ENCODE assay signal across 10 cellular contexts in genomic region chr2:64328415-64328722, GRCh38.
DNase-seq lines count a peak whose midpoint lies in the region; ATAC-seq, FAIRE-seq and TF ChIP-seq lines count a peak whose summit lies in the region.
"Had no signal": no experiment of that assay in that cellular context is flagged by ENCODE, and none has a peak within 500 bp of the region (broad histone marks: within the 10 kb centered on the region; RNA-seq: fewer than 3 reads in every experiment).

No MANE protein-coding gene starts in this region.

- no peak for TF ChIP-seq RAD21 in H1 (IDR thresholded peaks at IDR 0.05 in 1 of 2, conservative IDR thresholded peaks at IDR 0.05 in 1 of 2; ENCODE audit: low read depth in 2 of 2, low read length in 2 of 2)

- H3K27me3 ChIP-seq in CD4-positive, alpha-beta memory T cell (ENCODE audit: insufficient read depth, low read length), result no peaks in the 10 kb centered on the region
- no peaks in the 10 kb centered on the region for H3K27me3 ChIP-seq in H1 (replicated peaks in 1 of 4; ENCODE audit: control insufficient read depth in 3 of 4, extremely low read depth in 1 of 4, insufficient read depth in 3 of 4, low read length in 3 of 4)
- no peaks in the 10 kb centered on the region for H3K27me3 ChIP-seq in psoas muscle (ENCODE audit: insufficient read depth in 3 of 3, low read length in 2 of 3)

- no peak overlapping the region for H4K8ac ChIP-seq in H1 (ENCODE audit: extremely low read depth, insufficient read depth, low read length)

- no peak overlapping the region for H4K91ac ChIP-seq in H1 (replicated peaks; ENCODE audit: insufficient read length, low read length)

- H3K4me3 ChIP-seq in CD4-positive, alpha-beta memory T cell (ENCODE audit: low read length in 2 of 2), result no peak overlapping the region
- H3K4me3 ChIP-seq in H1 (ENCODE audit: extremely low read depth in 1 of 4, insufficient read depth in 2 of 4, low read depth in 3 of 4, low read length in 4 of 4) (no peak overlapping the region), psoas muscle (peak overlapping the region; percentile 36)
- H3K4me3 ChIP-seq: K562 had no signal

- peak; percentile 17 for ATAC-seq in HG02610 (IDR thresholded peaks at IDR 0.05; ENCODE audit: unreplicated experiment)
- ATAC-seq in psoas muscle, result peak; percentile 46 to 80 (median 54)
- ATAC-seq in HG03045 (IDR thresholded peaks at IDR 0.05; ENCODE audit: unreplicated experiment), result no peak
- ATAC-seq: K562 had no signal

- no peak for TF ChIP-seq CTCF in H1 (IDR thresholded peaks at IDR 0.05; ENCODE audit: control extremely low read depth in 1 of 3, insufficient read depth in 1 of 3, low read depth in 1 of 3, low read length in 3 of 3)
- TF ChIP-seq CTCF in psoas muscle (IDR thresholded peaks at IDR 0.05), result no peak

- H3K23ac ChIP-seq in H1 (ENCODE audit: insufficient read length), result no peak overlapping the region

- 71% methylated on average over 8 of the region's 8 CpGs; no CpG with 5 or more reads in 1 of the 2 experiments for WGBS in H1 (ENCODE audit: extremely low coverage in 1 of 2, insufficient coverage in 1 of 2, insufficient read length in 1 of 2, insufficient replicate concordance in 2 of 2, low coverage in 1 of 2, low lambda C conversion rate in 2 of 2, missing lambda C conversion rate in 1 of 2), 2 experiments
- whole genome bisulfite sequencing in psoas muscle, 3 donors, result 25 to 40% (median 27%) methylated on average over 8 of the region's 8 CpGs

- no peak overlapping the region for H3K18ac ChIP-seq in H1 (ENCODE audit: extremely low read depth, low read length)

- H3K9me3 Mint-ChIP-seq in CD4-positive, alpha-beta memory T cell, result no peaks in the 10 kb centered on the region

- H3K4ac ChIP-seq in H1 (replicated peaks; ENCODE audit: insufficient read length, low read depth, low read length), result no peak overlapping the region

- H2AFZ ChIP-seq in H1 (ENCODE audit: low read length), result no peak overlapping the region

- no peak overlapping the region for H2BK20ac ChIP-seq in H1 (ENCODE audit: low read length)

- no peak for TF ChIP-seq EP300 in H1 (IDR thresholded peaks at IDR 0.05; ENCODE audit: borderline replicate concordance in 1 of 2, low read depth in 2 of 2, low read length in 2 of 2)

- H3K56ac ChIP-seq in H1 (replicated peaks; ENCODE audit: insufficient read length, low read depth, low read length), result no peak overlapping the region

- no peak overlapping the region for H3K14ac ChIP-seq in H1 (ENCODE audit: insufficient read length)

- H3K79me1 ChIP-seq in H1 (ENCODE audit: low read depth, low read length), result no peaks in the 10 kb centered on the region

- POLR2A ChIA-PET in CD4-positive, alpha-beta memory T cell (lab: Charles Lee; ENCODE audit: partially characterized antibody), result interaction anchor here (1.3 to 4.9 kb wide), 8 partner anchors 114 to 304 kb away, joined by 4 to 77 read pairs (median 8); partner anchors contain the start of genes AFTPH and PELI1
- POLR2A ChIA-PET in H1 (lab: Charles Lee; ENCODE audit: partially characterized antibody), result interaction anchor here (0.5 to 1.8 kb wide), 6 partner anchors 16 to 278 kb away, joined by 3 to 7 read pairs (median 3); no protein-coding TSS in a partner anchor

- H4K20me1 ChIP-seq in H1 (replicated peaks in 1 of 2; ENCODE audit: control insufficient read depth in 1 of 2, insufficient read depth in 2 of 2, low read length in 2 of 2), result no peaks in the 10 kb centered on the region

- no peak overlapping the region for H3K4me2 ChIP-seq in H1 (ENCODE audit: insufficient read depth in 1 of 2, low read depth in 2 of 2, low read length in 2 of 2)

- TF ChIP-seq POLR2A in H1 (IDR thresholded peaks at IDR 0.05; ENCODE audit: control extremely low read depth in 1 of 2, low read depth in 2 of 2, low read length in 2 of 2), result no peak

- H3K36me3 Mint-ChIP-seq in CD4-positive, alpha-beta memory T cell, result no peaks in the 10 kb centered on the region

- H3K27ac Mint-ChIP-seq in CD4-positive, alpha-beta memory T cell, result peak overlapping the region; percentile 88 to 96 (median 93)

- no peak for FAIRE-seq in H1 (lab: Jason Lieb, UNC)
- FAIRE-seq: K562 had no signal

- H3K4me1 ChIP-seq in CD4-positive, alpha-beta memory T cell (ENCODE audit: insufficient read depth, low read length), result peaks cover 57% of the 10 kb centered on the region
- H3K4me1 ChIP-seq in H1 (replicated peaks in 1 of 4; ENCODE audit: control insufficient read depth in 3 of 4, insufficient read depth in 4 of 4, low read length in 3 of 4) (peaks cover 3 to 21% (median 11%) of the 10 kb centered on the region in 4 experiments; a peak in 6 of 7 replicates), psoas muscle (peaks cover 42% of the 10 kb centered on the region)

- H4K5ac ChIP-seq in H1 (ENCODE audit: insufficient read length, low read depth, low read length), result no peak overlapping the region

- H2BK15ac ChIP-seq in H1 (ENCODE audit: low read length), result no peak overlapping the region

- H3K23me2 ChIP-seq in H1 (ENCODE audit: low read depth, low read length), result no peaks in the 10 kb centered on the region; the same call in 1 of the 2 replicates

- H3K27ac ChIP-seq in CD4-positive, alpha-beta memory T cell (ENCODE audit: low read depth, low read length), result peak overlapping the region; percentile 10
- H3K27ac ChIP-seq in H1 (ENCODE audit: low read depth, low read length), result no peak overlapping the region
- H3K27ac ChIP-seq in psoas muscle, result peak overlapping the region; percentile 70
- H3K27ac ChIP-seq: epithelial cell of prostate had no signal

- H3K36me3 ChIP-seq in CD4-positive, alpha-beta memory T cell (ENCODE audit: insufficient read depth, low read length), result no peaks in the 10 kb centered on the region
- H3K36me3 ChIP-seq in H1 (ENCODE audit: control insufficient read depth in 2 of 4, insufficient read depth in 4 of 4, low read length in 3 of 4) (no peaks in the 10 kb centered on the region), psoas muscle (ENCODE audit: insufficient read depth in 1 of 2, low read depth in 1 of 2) (no peaks in the 10 kb centered on the region)

- peaks cover 35 to 65% (median 52%) of the 10 kb centered on the region in 4 donors for H3K4me1 Mint-ChIP-seq in CD4-positive, alpha-beta memory T cell

- no peak overlapping the region for H2AK5ac ChIP-seq in H1 (ENCODE audit: low read depth, low read length)

- DNase-seq in CD4-positive, alpha-beta memory T cell, result no peak
- DNase-seq in H1 (ENCODE audit: low read depth in 1 of 2, low spot score in 2 of 2), result no peak
- no peak for DNase-seq in psoas muscle
- no peak for DNase-seq in T-helper 9 cell
- no peak for DNase-seq in NCI-H69 (lab: John Stamatoyannopoulos, UW)
- DNase-seq in NCI-H1436 treated with DMSO at 0.1 percent for 48 hours (lab: John Stamatoyannopoulos, UW), result no peak

- no peaks in the 10 kb centered on the region for H3K27me3 Mint-ChIP-seq in CD4-positive, alpha-beta memory T cell

- H3K79me2 ChIP-seq in H1 (ENCODE audit: control insufficient read depth in 1 of 2, insufficient read depth in 2 of 2, low read length in 2 of 2), result no peaks in the 10 kb centered on the region

- H2BK5ac ChIP-seq in H1 (ENCODE audit: low read depth, low read length), result peak overlapping the region; percentile 10; the same call in 1 of the 2 replicates

- H3K4me3 Mint-ChIP-seq in CD4-positive, alpha-beta memory T cell, result peak overlapping the region in 6 of 8 donors; percentile 76 to 93 (median 79)

- no peak overlapping the region for H2BK12ac ChIP-seq in H1 (ENCODE audit: low read depth, low read length)

- intact Hi-C loops in CD4-positive, alpha-beta memory T cell (cut with micrococcal nuclease), result loop anchor here (1.0 to 5.0 kb wide), 4 partner anchors 46 to 729 kb away; partner anchors contain the start of gene CEP68
- intact Hi-C loops in psoas muscle (cut with DNase I), result loop anchor here (1.0 to 5.0 kb wide), 3 partner anchors 191 to 281 kb away; no protein-coding TSS in a partner anchor

- CTCF ChIA-PET in CD4-positive, alpha-beta memory T cell (lab: Charles Lee; ENCODE audit: partially characterized antibody), result interaction anchor here (0.6 to 9.5 kb wide), 53 partner anchors 10 to 727 kb away, joined by 3 to 341 read pairs (median 5); partner anchors contain the start of genes AFTPH and CEP68
- CTCF ChIA-PET in H1 (lab: Charles Lee; ENCODE audit: partially characterized antibody), result interaction anchor here (0.6 to 8.7 kb wide), 28 partner anchors 10 to 587 kb away, joined by 3 to 214 read pairs (median 4); partner anchors contain the start of gene AFTPH

- H2BK120ac ChIP-seq in H1 (replicated peaks; ENCODE audit: low read depth, low read length), result no peak overlapping the region

- no peaks in the 10 kb centered on the region for H3K9me3 ChIP-seq in CD4-positive, alpha-beta memory T cell (ENCODE audit: control insufficient read depth in 1 of 2, low read length in 2 of 2)
- no peaks in the 10 kb centered on the region for H3K9me3 ChIP-seq in H1 (ENCODE audit: insufficient read depth in 2 of 2, low read depth in 1 of 2, low read length in 1 of 2)
- no peaks in the 10 kb centered on the region for H3K9me3 ChIP-seq in psoas muscle

- no peak overlapping the region for H3K9ac ChIP-seq in H1 (replicated peaks in 1 of 4; ENCODE audit: extremely low read depth in 1 of 4, low read depth in 3 of 4, low read length in 3 of 4)

TF ChIP-seq in H1, 55 proteins besides CTCF, POLR2A, EP300 and RAD21:
- no peak for TF ChIP-seq POLR2AphosphoS5 (IDR thresholded peaks at IDR 0.05; ENCODE audit: low read depth, low read length)
- no peak for TF ChIP-seq BCL11A (IDR thresholded peaks at IDR 0.05; ENCODE audit: low read depth in 2 of 2, low read length in 2 of 2)
- TF ChIP-seq BRCA1 (IDR thresholded peaks at IDR 0.05; ENCODE audit: low read depth, low read length), result no peak
- no peak for TF ChIP-seq EGR1 (IDR thresholded peaks at IDR 0.05; ENCODE audit: borderline replicate concordance, low read depth, low read length)
- TF ChIP-seq SP2 (IDR thresholded peaks at IDR 0.05; ENCODE audit: low read length), result no peak
- no peak for TF ChIP-seq RBBP5 (IDR thresholded peaks at IDR 0.05; ENCODE audit: borderline replicate concordance, low read depth, low read length)
- TF ChIP-seq, protein P1, sequence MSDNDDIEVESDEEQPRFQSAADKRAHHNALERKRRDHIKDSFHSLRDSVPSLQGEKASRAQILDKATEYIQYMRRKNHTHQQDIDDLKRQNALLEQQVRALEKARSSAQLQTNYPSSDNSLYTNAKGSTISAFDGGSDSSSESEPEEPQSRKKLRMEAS (IDR thresholded peaks at IDR 0.05), result no peak
- no peak for TF ChIP-seq YY1 (IDR thresholded peaks at IDR 0.05; ENCODE audit: low read depth, low read length)
- TF ChIP-seq BACH1 (IDR thresholded peaks at IDR 0.05; ENCODE audit: low read length), result no peak
